ENCODE assay signal across 2 cellular contexts in genomic region chr10:119246862-119247549, GRCh38.
TF ChIP-seq lines count a peak whose summit lies in the region.

No MANE protein-coding gene starts in this region.

TF ChIP-seq in liver, 16 proteins besides CTCF, POLR2A, EP300 and RAD21 (continued from another document):
- peak in 1 of 2 donors; percentile 38 for TF ChIP-seq JUND (IDR thresholded peaks at IDR 0.05)
- TF ChIP-seq SP1 (IDR thresholded peaks at IDR 0.05) = peak; percentile 5

TF ChIP-seq in HepG2, 621 proteins besides CTCF, POLR2A, EP300 and RAD21 (continued from another document):
- no peak for TF ChIP-seq ZNF770 (CRISPR knock-in tag; IDR thresholded peaks at IDR 0.05)
- no peak for TF ChIP-seq CREM (IDR thresholded peaks at IDR 0.05)
- no peak for TF ChIP-seq CREM (CRISPR knock-in tag; IDR thresholded peaks at IDR 0.05)
- TF ChIP-seq KDM4B (CRISPR knock-in tag; IDR thresholded peaks at IDR 0.05) = no peak
- TF ChIP-seq POGK (CRISPR knock-in tag; conservative IDR thresholded peaks at IDR 0.05) = no peak
- TF ChIP-seq BRCA1 (CRISPR knock-in tag; IDR thresholded peaks at IDR 0.05) = no peak
- TF ChIP-seq ZNF605 (CRISPR knock-in tag; IDR thresholded peaks at IDR 0.05) = no peak
- no peak for TF ChIP-seq U2AF2 (IDR thresholded peaks at IDR 0.05; ENCODE audit: low read depth, low read length)
